Comparison of ENCODE assay signal across 1 cellular context in genomic region chr1:3491291-3492246, GRCh38.
TF ChIP-seq lines count a peak whose summit lies in the region.

No MANE protein-coding gene starts in this region.

TF ChIP-seq in GM12878, 131 proteins besides CTCF, POLR2A, EP300 and RAD21 (continued from another document):
- TF ChIP-seq, protein P1, sequence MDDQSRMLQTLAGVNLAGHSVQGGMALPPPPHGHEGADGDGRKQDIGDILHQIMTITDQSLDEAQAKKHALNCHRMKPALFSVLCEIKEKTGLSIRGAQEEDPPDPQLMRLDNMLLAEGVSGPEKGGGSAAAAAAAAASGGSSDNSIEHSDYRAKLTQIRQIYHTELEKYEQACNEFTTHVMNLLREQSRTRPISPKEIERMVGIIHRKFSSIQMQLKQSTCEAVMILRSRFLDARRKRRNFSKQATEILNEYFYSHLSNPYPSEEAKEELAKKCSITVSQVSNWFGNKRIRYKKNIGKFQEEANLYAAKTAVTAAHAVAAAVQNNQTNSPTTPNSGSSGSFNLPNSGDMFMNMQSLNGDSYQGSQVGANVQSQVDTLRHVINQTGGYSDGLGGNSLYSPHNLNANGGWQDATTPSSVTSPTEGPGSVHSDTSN (IDR thresholded peaks at IDR 0.05; ENCODE audit: insufficient replicate concordance, low read depth, low read length): no peak
- TF ChIP-seq TCF3 (IDR thresholded peaks at IDR 0.05; ENCODE audit: borderline replicate concordance, insufficient read depth, low read depth, low read length): 0 out of 2 replicates have a peak, but pooled peaks have one; percentile 37
